In genomic region chr18:62714671-62715438, GRCh38 we compare ENCODE assay signal across 8 cellular contexts. TPM values are rescaled to one million over a fixed set of nuclear protein-coding genes. Genes with fewer than 3 reads are reported as not detected.
DNase-seq lines count a peak whose midpoint lies in the region; ATAC-seq and TF ChIP-seq lines count a peak whose summit lies in the region.

No MANE protein-coding gene starts in this region.

- no peaks in the 10 kb centered on the region for H3K36me3 Mint-ChIP-seq in CD4-positive, CD25-positive, alpha-beta regulatory T cell

- peaks cover 17 to 36% (median 31%) of the 10 kb centered on the region in 4 donors for H3K4me1 Mint-ChIP-seq in CD4-positive, CD25-positive, alpha-beta regulatory T cell

- H3K27ac ChIP-seq in CD4-positive, CD25-positive, alpha-beta regulatory T cell (ENCODE audit: insufficient read depth, low read length, poor library complexity, severe bottlenecking) = peak overlapping the region; percentile 93
- peak overlapping the region; percentile 89 to 93 for H3K27ac ChIP-seq in left lung

- peaks cover 15% of the 10 kb centered on the region for H3K27me3 Mint-ChIP-seq in CD4-positive, CD25-positive, alpha-beta regulatory T cell

- H3K9me3 Mint-ChIP-seq in CD4-positive, CD25-positive, alpha-beta regulatory T cell = peaks cover 0 to 5% (median 0%) of the 10 kb centered on the region in 7 donors

- peak overlapping the region; percentile 95 to 98 (median 97) for H3K4me3 Mint-ChIP-seq in CD4-positive, CD25-positive, alpha-beta regulatory T cell

- H3K4me3 ChIP-seq in CD4-positive, CD25-positive, alpha-beta regulatory T cell (ENCODE audit: low read depth, low read length) = peak overlapping the region; percentile 82
- peak overlapping the region; percentile 38 to 62 for H3K4me3 ChIP-seq in left lung

- peak; percentile 52 to 54 for TF ChIP-seq CTCF in left lung (IDR thresholded peaks at IDR 0.05)

- intact Hi-C loops in left lung (cut with DNase I) = loop anchor here in 1 of 2 donors (5.0 to 10.0 kb wide), 2 partner anchors 242 to 270 kb away; no protein-coding TSS in a partner anchor

- peak overlapping the region; percentile 96 to 98 (median 97) for H3K27ac Mint-ChIP-seq in CD4-positive, CD25-positive, alpha-beta regulatory T cell

- peaks cover 32% of the 10 kb centered on the region for H3K4me1 ChIP-seq in CD4-positive, CD25-positive, alpha-beta regulatory T cell (ENCODE audit: control insufficient read depth, insufficient read depth, low read length, poor library complexity, severe bottlenecking)
- peaks cover 7 to 27% of the 10 kb centered on the region in 2 donors for H3K4me1 ChIP-seq in left lung

- H3K27me3 ChIP-seq in CD4-positive, CD25-positive, alpha-beta regulatory T cell (ENCODE audit: control insufficient read depth, insufficient read depth, low read length) = no peaks in the 10 kb centered on the region
- no peaks in the 10 kb centered on the region for H3K27me3 ChIP-seq in left lung

- no peaks in the 10 kb centered on the region for H3K9me3 ChIP-seq in CD4-positive, CD25-positive, alpha-beta regulatory T cell (ENCODE audit: control insufficient read depth in 2 of 2, low read length in 2 of 2)
- no peaks in the 10 kb centered on the region for H3K9me3 ChIP-seq in left lung

- DNase-seq in CD4-positive, CD25-positive, alpha-beta regulatory T cell = peak; percentile 88 to 98 (median 91)
- peak; percentile 99 for DNase-seq in NCI-H748 treated with DMSO at 0.1 percent for 48 hours (lab: John Stamatoyannopoulos, UW)
- DNase-seq in activated CD4-positive, alpha-beta T cell treated with anti-CD3 and anti-CD28 coated beads, Interleukin-2, amount 50 U/mL, for 48 hours = peak; percentile 96 to 97
- DNase-seq in dermis blood vessel endothelial cell = peak; percentile 100
- DNase-seq in left lung = peak; percentile 99 to 100
- peak; percentile 81 for DNase-seq in stimulated activated CD4-positive, alpha-beta T cell treated with anti-CD3 and anti-CD28 coated beads, Interleukin-2, amount 100 ng/mL, for 4 hours (ENCODE audit: low read depth)

- no peaks in the 10 kb centered on the region for H3K36me3 ChIP-seq in CD4-positive, CD25-positive, alpha-beta regulatory T cell (ENCODE audit: control insufficient read depth, insufficient read depth, low read length)
- no peaks in the 10 kb centered on the region for H3K36me3 ChIP-seq in left lung

- ATAC-seq in CD4-positive, CD25-positive, alpha-beta regulatory T cell (ENCODE audit: low read depth in 2 of 2) = peak; percentile 67 to 70
- peak; percentile 66 for ATAC-seq in GM19397 (IDR thresholded peaks at IDR 0.05; ENCODE audit: unreplicated experiment)
- peak; percentile 65 for ATAC-seq in HG03565 (IDR thresholded peaks at IDR 0.05; ENCODE audit: unreplicated experiment)
- ATAC-seq in left lung = peak; percentile 93

RNA-seq across cellular contexts. Expression of gene PHLPP1, which starts 0.5 kb away (rescaled TPM):
- total RNA-seq in CD4-positive, CD25-positive, alpha-beta regulatory T cell = 20.3 TPM
- polyA plus RNA-seq in CD4-positive, CD25-positive, alpha-beta regulatory T cell = under 1 TPM; 0.27 to 0.57 (median 0.52) TPM
- total RNA-seq in dermis blood vessel endothelial cell (9.4 and 10.3 TPM in 2 replicates), left lung (10 to 100 TPM in 1 of 2 donors, 1 to 10 TPM in 1; 7.0 to 13.1 TPM)

Comparison
In these comparisons a context has a peak if more than half of its experiments do, and no peak if none do; other contexts are left out.
1. Peak in every context shown above with its lines: DNase-seq, ATAC-seq, H3K4me3 ChIP-seq and H3K27ac ChIP-seq.